8 cellular contexts compared by ENCODE assay signal in the genomic region with DNA sequence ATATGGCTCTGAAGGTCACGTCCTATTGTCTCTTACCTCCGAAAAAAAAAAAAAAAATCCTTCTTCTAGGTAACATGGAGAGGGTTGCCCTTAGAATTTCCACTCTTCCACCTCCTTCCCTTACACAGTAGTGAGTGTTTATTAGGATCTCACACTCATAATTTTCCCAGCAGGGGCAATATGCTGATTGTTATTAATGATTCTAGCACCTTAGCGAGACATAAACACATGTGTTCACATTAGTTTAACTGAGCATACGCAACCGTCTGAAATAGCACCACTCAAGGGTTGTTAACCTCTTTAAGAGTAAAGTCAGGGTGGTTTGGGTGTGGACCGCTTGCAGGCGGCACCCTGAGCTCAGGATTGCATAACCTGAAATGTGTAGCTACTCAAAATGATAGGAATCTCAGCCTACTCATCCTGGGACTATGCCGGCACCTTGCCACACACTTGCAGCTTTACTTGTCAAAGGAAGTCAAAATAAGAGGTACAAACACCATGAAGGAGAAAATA. TPM values are rescaled to one million over a fixed set of nuclear protein-coding genes. Genes with fewer than 3 reads are reported as not detected.
DNase-seq lines count a peak whose midpoint lies in the region; ATAC-seq and TF ChIP-seq lines count a peak whose summit lies in the region.

No MANE protein-coding gene starts in this region.

- H3K9me3 ChIP-seq in HCT116 (ENCODE audit: control insufficient read depth in 1 of 2, insufficient read depth in 1 of 2, low read depth in 1 of 2, low read length in 2 of 2): no peaks in the 10 kb centered on the region
- H3K9me3 ChIP-seq in adipocyte (ENCODE audit: control insufficient read depth, low read length): no peaks in the 10 kb centered on the region
- no peaks in the 10 kb centered on the region for H3K9me3 ChIP-seq in right cardiac atrium (ENCODE audit: control insufficient read depth, low read length)

- H3K4me1 ChIP-seq in HCT116 (ENCODE audit: control insufficient read depth in 1 of 2, insufficient read depth in 2 of 2, low read length in 2 of 2): peaks cover 10 to 37% of the 10 kb centered on the region in 2 experiments; a peak in 3 of 4 replicates
- H3K4me1 ChIP-seq in adipocyte (ENCODE audit: control insufficient read depth, insufficient read depth, low read length): peaks cover 32% of the 10 kb centered on the region
- peaks cover 1% of the 10 kb centered on the region for H3K4me1 ChIP-seq in right cardiac atrium (ENCODE audit: control insufficient read depth, insufficient read depth, low read length)

- RAD21 ChIA-PET in HCT116 (lab: Charles Lee; ENCODE audit: low non-redundant PET in 1 of 2, low total read pairs in 2 of 2, uncharacterized antibody in 2 of 2, unreplicated experiment in 2 of 2): no interaction called here

- 42% methylated on average over 8 of the region's 8 CpGs for WGBS in right cardiac atrium

- H3K4me3 ChIP-seq in HCT116 (replicated peaks in 1 of 2; ENCODE audit: low read depth in 1 of 2, low read length in 2 of 2): no peak overlapping the region
- H3K4me3 ChIP-seq in adipocyte (ENCODE audit: low read length): peak overlapping the region; percentile 97
- peak overlapping the region; percentile 71 for H3K4me3 ChIP-seq in right cardiac atrium (ENCODE audit: low read length)

- no peaks in the 10 kb centered on the region for H3K79me2 ChIP-seq in HCT116 (ENCODE audit: insufficient read depth, low read length)

- H3K27me3 ChIP-seq in HCT116 (ENCODE audit: insufficient read depth, low read length) (no peaks in the 10 kb centered on the region), adipocyte (replicated peaks; ENCODE audit: control insufficient read depth, insufficient read depth, low read length) (no peaks in the 10 kb centered on the region), right cardiac atrium (ENCODE audit: control insufficient read depth, insufficient read depth) (no peaks in the 10 kb centered on the region)

- no peaks in the 10 kb centered on the region for H3K9me2 ChIP-seq in HCT116 (ENCODE audit: insufficient read depth)

- peak overlapping the region; percentile 63 for H3K4me2 ChIP-seq in HCT116 (ENCODE audit: low read length)

- H3K27ac ChIP-seq in HCT116 (ENCODE audit: low read depth, low read length) (no peak overlapping the region), right cardiac atrium (ENCODE audit: low read length) (peak overlapping the region; percentile 84)

- DNase-seq in 8988T: peak; percentile 88
- no peak for DNase-seq in HCT116 (ENCODE audit: low read depth, low spot score)
- peak; percentile 64 for DNase-seq in adipocyte (ENCODE audit: low read depth)
- DNase-seq in right cardiac atrium: peak in 2 of 3 donors; percentile 29 to 62
- DNase-seq in renal cortical epithelial cell (ENCODE audit: low read depth): peak; percentile 76

- CTCF ChIA-PET in HCT116 (lab: Charles Lee): no interaction called here

- H2AFZ ChIP-seq in HCT116 (ENCODE audit: low read depth, low read length, poor library complexity, severe bottlenecking): no peak overlapping the region

- TF ChIP-seq RAD21 in HCT116 (IDR thresholded peaks at IDR 0.05; ENCODE audit: low read depth): no peak

- BruUV-seq in HCT116 (replicated peaks; lab: Mats Ljungman, UMichigan): no TSS peak

- intact Hi-C loops in HCT116 (cut with micrococcal nuclease): no loop called here
- intact Hi-C loops in right cardiac atrium (cut with DNase I): loop anchor here in 1 of 4 donors (2.0 to 10.0 kb wide), 2 partner anchors 52 to 154 kb away; partner anchors contain the start of genes CPEB3 and MARCHF5

- 0 out of 2 replicates have a peak overlapping the region, but pooled peaks have one; percentile 55 for H3K9ac ChIP-seq in HCT116 (ENCODE audit: low read length)
- peak overlapping the region; percentile 89 for H3K9ac ChIP-seq in adipocyte (ENCODE audit: low read length)

- POLR2A ChIA-PET in HCT116 (lab: Charles Lee): interaction anchor here (0.6 kb wide), 1 partner anchor 22 kb away, joined by 4 read pairs; no protein-coding TSS in a partner anchor

- TF ChIP-seq POLR2A in HCT116 (IDR thresholded peaks at IDR 0.05; ENCODE audit: borderline replicate concordance, extremely low read depth, insufficient read depth, insufficient read length): no peak

- no peak for TF ChIP-seq CTCF in HCT116 (IDR thresholded peaks at IDR 0.05 in 2 of 3, conservative IDR thresholded peaks at IDR 0.05 in 1 of 3; ENCODE audit: borderline replicate concordance in 1 of 3, insufficient read depth in 1 of 3, low read depth in 2 of 3, low read length in 2 of 3)

- no peaks in the 10 kb centered on the region for H3K36me3 ChIP-seq in HCT116 (ENCODE audit: control insufficient read depth in 1 of 2, insufficient read depth in 2 of 2, low read length in 2 of 2)
- H3K36me3 ChIP-seq in adipocyte (ENCODE audit: control insufficient read depth, insufficient read depth, low read length, severe bottlenecking): no peaks in the 10 kb centered on the region

- no peaks in the 10 kb centered on the region for H4K20me1 ChIP-seq in HCT116 (ENCODE audit: insufficient read depth)

- ATAC-seq in HCT116 (no peak), right cardiac atrium (peak; percentile 20 to 21), HG02759 (IDR thresholded peaks at IDR 0.05; ENCODE audit: unreplicated experiment) (no peak), HG03196 (IDR thresholded peaks at IDR 0.05; ENCODE audit: unreplicated experiment) (no peak), HG03025 (IDR thresholded peaks at IDR 0.05; ENCODE audit: low FRiP score, unreplicated experiment) (no peak)

TF ChIP-seq in HCT116, 20 proteins besides CTCF, POLR2A, EP300 and RAD21:
- no peak for TF ChIP-seq ZNF274 (IDR thresholded peaks at IDR 0.05; ENCODE audit: low read depth, low read length)
- TF ChIP-seq FOSL1 (IDR thresholded peaks at IDR 0.05; ENCODE audit: low read depth): no peak
- TF ChIP-seq, protein P1, sequence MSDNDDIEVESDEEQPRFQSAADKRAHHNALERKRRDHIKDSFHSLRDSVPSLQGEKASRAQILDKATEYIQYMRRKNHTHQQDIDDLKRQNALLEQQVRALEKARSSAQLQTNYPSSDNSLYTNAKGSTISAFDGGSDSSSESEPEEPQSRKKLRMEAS (IDR thresholded peaks at IDR 0.05): 0 out of 2 replicates have a peak, but pooled peaks have one; percentile 25
- no peak for TF ChIP-seq ZBTB33 (IDR thresholded peaks at IDR 0.05; ENCODE audit: extremely low read depth, insufficient replicate concordance, low read length)
- TF ChIP-seq ELF1 (IDR thresholded peaks at IDR 0.05; ENCODE audit: borderline replicate concordance, low read depth): no peak
- TF ChIP-seq EGR1 (IDR thresholded peaks at IDR 0.05; ENCODE audit: low read depth): no peak
- TF ChIP-seq TCF7L2 (IDR thresholded peaks at IDR 0.05; ENCODE audit: borderline replicate concordance, extremely low read depth, insufficient read depth, insufficient read length): no peak
- TF ChIP-seq CBX3 (IDR thresholded peaks at IDR 0.05; ENCODE audit: low read depth): no peak
- peak; percentile 34; the same call in 1 of the 2 replicates for TF ChIP-seq SIN3A (IDR thresholded peaks at IDR 0.05; ENCODE audit: low read depth)
- TF ChIP-seq CEBPB (IDR thresholded peaks at IDR 0.05; ENCODE audit: low read depth): peak; percentile 81
- TF ChIP-seq ATF3 (IDR thresholded peaks at IDR 0.05): no peak
- 0 out of 2 replicates have a peak, but pooled peaks have one; percentile 27 for TF ChIP-seq JUND (IDR thresholded peaks at IDR 0.05)
- peak; percentile 42; the same call in 1 of the 2 replicates for TF ChIP-seq SP1 (IDR thresholded peaks at IDR 0.05; ENCODE audit: low read depth)
- TF ChIP-seq EZH2 (IDR thresholded peaks at IDR 0.05): no peak
- TF ChIP-seq EZH2phosphoT487 (IDR thresholded peaks at IDR 0.05; ENCODE audit: borderline replicate concordance): no peak

RNA-seq across cellular contexts. Expression of gene CPEB3, which starts 52.2 kb away (rescaled TPM):
- total RNA-seq in HCT116 (2021; ENCODE audit: unreplicated experiment): 3.0 TPM
- 0.88 and 1.2 TPM in 2 replicates for polyA plus RNA-seq in HCT116 (2012)
- total RNA-seq in right cardiac atrium: 10 to 100 TPM in 3 of 4 donors, 1 to 10 TPM in 1; 7.2 to 14.3 (median 12.4) TPM
- 4.6 TPM for polyA plus RNA-seq in right cardiac atrium
- 0.69 and 1.8 TPM in 2 replicates for total RNA-seq in renal cortical epithelial cell

RNA-seq across cellular contexts. Expression of gene MARCHF5, which starts 52.3 kb away (rescaled TPM):
- 59.1 TPM for total RNA-seq in HCT116 (2021; ENCODE audit: unreplicated experiment)
- polyA plus RNA-seq in HCT116 (2012): 41.2 and 45.6 TPM in 2 replicates
- 10 to 100 TPM; 29.4 to 36.7 (median 32.1) TPM for total RNA-seq in right cardiac atrium
- polyA plus RNA-seq in right cardiac atrium: 15.8 TPM
- total RNA-seq in renal cortical epithelial cell: 24.3 and 53.6 TPM in 2 replicates

Comparison
In these comparisons a context has a peak if more than half of its experiments do, and no peak if none do; other contexts are left out.
1. ATAC-seq: peak in right cardiac atrium (2 of 2); none in HCT116 (single experiment), HG02759 (single experiment), HG03196 (single experiment) and HG03025 (single experiment).
2. H3K4me3 ChIP-seq: peak in adipocyte (single experiment) and right cardiac atrium (single experiment); none in HCT116 (0 of 2).